In genomic region chrX:150050387-150050786, GRCh38 we compare ENCODE assay signal across 1 cellular context.
TF ChIP-seq lines count a peak whose summit lies in the region.

No MANE protein-coding gene starts in this region.

TF ChIP-seq in HepG2, 621 proteins besides CTCF, POLR2A, EP300 and RAD21:
- TF ChIP-seq SNAI1 (CRISPR knock-in tag; IDR thresholded peaks at IDR 0.05; ENCODE audit: borderline replicate concordance) (no peak), STAG1 (CRISPR knock-in tag; IDR thresholded peaks at IDR 0.05) (peak; percentile 45), ZNF563 (CRISPR knock-in tag; IDR thresholded peaks at IDR 0.05) (no peak), TAF15 (IDR thresholded peaks at IDR 0.05; ENCODE audit: low read depth, low read length, poor library complexity, severe bottlenecking) (no peak), ZNF652 (CRISPR knock-in tag; IDR thresholded peaks at IDR 0.05; ENCODE audit: borderline replicate concordance, low read depth) (peak; percentile 83), RARA (CRISPR knock-in tag; IDR thresholded peaks at IDR 0.05) (no peak), ZNF232 (CRISPR knock-in tag; IDR thresholded peaks at IDR 0.05; ENCODE audit: borderline replicate concordance) (no peak), ZNF326 (CRISPR knock-in tag; IDR thresholded peaks at IDR 0.05; ENCODE audit: borderline replicate concordance) (no peak), MYNN (CRISPR knock-in tag; IDR thresholded peaks at IDR 0.05; ENCODE audit: low read depth) (no peak), RFX3 (CRISPR knock-in tag; IDR thresholded peaks at IDR 0.05) (no peak), IRX3 (CRISPR knock-in tag; IDR thresholded peaks at IDR 0.05; ENCODE audit: borderline replicate concordance, low read depth) (no peak), SMC3 (IDR thresholded peaks at IDR 0.05; ENCODE audit: low read length) (peak; percentile 17; the same call in 1 of the 2 replicates), ZNF790 (CRISPR knock-in tag; IDR thresholded peaks at IDR 0.05; ENCODE audit: borderline replicate concordance) (no peak)
- TF ChIP-seq, protein P1, sequence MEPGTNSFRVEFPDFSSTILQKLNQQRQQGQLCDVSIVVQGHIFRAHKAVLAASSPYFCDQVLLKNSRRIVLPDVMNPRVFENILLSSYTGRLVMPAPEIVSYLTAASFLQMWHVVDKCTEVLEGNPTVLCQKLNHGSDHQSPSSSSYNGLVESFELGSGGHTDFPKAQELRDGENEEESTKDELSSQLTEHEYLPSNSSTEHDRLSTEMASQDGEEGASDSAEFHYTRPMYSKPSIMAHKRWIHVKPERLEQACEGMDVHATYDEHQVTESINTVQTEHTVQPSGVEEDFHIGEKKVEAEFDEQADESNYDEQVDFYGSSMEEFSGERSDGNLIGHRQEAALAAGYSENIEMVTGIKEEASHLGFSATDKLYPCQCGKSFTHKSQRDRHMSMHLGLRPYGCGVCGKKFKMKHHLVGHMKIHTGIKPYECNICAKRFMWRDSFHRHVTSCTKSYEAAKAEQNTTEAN (CRISPR knock-in tag; conservative IDR thresholded peaks at IDR 0.05): no peak
- TF ChIP-seq, protein P2, sequence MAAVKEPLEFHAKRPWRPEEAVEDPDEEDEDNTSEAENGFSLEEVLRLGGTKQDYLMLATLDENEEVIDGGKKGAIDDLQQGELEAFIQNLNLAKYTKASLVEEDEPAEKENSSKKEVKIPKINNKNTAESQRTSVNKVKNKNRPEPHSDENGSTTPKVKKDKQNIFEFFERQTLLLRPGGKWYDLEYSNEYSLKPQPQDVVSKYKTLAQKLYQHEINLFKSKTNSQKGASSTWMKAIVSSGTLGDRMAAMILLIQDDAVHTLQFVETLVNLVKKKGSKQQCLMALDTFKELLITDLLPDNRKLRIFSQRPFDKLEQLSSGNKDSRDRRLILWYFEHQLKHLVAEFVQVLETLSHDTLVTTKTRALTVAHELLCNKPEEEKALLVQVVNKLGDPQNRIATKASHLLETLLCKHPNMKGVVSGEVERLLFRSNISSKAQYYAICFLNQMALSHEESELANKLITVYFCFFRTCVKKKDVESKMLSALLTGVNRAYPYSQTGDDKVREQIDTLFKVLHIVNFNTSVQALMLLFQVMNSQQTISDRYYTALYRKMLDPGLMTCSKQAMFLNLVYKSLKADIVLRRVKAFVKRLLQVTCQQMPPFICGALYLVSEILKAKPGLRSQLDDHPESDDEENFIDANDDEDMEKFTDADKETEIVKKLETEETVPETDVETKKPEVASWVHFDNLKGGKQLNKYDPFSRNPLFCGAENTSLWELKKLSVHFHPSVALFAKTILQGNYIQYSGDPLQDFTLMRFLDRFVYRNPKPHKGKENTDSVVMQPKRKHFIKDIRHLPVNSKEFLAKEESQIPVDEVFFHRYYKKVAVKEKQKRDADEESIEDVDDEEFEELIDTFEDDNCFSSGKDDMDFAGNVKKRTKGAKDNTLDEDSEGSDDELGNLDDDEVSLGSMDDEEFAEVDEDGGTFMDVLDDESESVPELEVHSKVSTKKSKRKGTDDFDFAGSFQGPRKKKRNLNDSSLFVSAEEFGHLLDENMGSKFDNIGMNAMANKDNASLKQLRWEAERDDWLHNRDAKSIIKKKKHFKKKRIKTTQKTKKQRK (IDR thresholded peaks at IDR 0.05; ENCODE audit: low read length): no peak
- TF ChIP-seq, protein P3, sequence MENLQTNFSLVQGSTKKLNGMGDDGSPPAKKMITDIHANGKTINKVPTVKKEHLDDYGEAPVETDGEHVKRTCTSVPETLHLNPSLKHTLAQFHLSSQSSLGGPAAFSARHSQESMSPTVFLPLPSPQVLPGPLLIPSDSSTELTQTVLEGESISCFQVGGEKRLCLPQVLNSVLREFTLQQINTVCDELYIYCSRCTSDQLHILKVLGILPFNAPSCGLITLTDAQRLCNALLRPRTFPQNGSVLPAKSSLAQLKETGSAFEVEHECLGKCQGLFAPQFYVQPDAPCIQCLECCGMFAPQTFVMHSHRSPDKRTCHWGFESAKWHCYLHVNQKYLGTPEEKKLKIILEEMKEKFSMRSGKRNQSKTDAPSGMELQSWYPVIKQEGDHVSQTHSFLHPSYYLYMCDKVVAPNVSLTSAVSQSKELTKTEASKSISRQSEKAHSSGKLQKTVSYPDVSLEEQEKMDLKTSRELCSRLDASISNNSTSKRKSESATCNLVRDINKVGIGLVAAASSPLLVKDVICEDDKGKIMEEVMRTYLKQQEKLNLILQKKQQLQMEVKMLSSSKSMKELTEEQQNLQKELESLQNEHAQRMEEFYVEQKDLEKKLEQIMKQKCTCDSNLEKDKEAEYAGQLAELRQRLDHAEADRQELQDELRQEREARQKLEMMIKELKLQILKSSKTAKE (CRISPR knock-in tag; IDR thresholded peaks at IDR 0.05; ENCODE audit: borderline replicate concordance): no peak
